ENCODE assay signal across 23 cellular contexts in the genomic region with DNA sequence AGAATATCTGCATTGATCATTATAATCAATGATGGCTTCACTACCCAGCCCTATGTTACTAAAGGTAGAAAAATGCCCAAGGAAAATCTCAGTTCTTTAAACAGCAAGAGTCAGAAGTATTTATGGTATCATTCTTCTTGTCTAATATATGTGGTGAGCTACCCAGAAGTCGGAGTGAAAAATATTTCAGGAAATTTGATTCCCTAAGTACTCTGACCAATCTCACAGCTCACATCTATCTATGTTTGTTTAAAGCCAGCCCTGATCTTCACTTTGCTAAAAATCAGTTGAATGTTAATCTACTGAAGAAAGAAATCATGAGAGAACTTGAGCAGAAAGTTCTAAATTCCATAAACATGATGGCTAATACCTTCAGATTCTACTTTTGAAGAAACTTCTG.
"Had no signal": no experiment of that assay in that cellular context is flagged by ENCODE, and none has a peak within 500 bp of the region (broad histone marks: within the 10 kb centered on the region; RNA-seq: fewer than 3 reads in every experiment).

No MANE protein-coding gene starts in this region.

- H3K9me2 ChIP-seq: SK-N-SH had no signal

- H3K9me3 ChIP-seq: SK-N-SH had no signal

- DNase-seq: KBM-7, MV-4-11, NCI-H1048, NCI-H1105, NCI-H1417 treated with DMSO at 0.1 percent for 48 hours, NCI-H146, NCI-H1694 treated with DMSO at 0.1 percent for 48 hours, NCI-H1930, NCI-H2081, NCI-H2107, NCI-H2171, NCI-H226, NCI-H446, NCI-H510A, NCI-H524 treated with DMSO at 0.1 percent for 48 hours, NCI-H69, NCI-H774, PC-3, SHP77, SK-N-SH, SW 1271 had no signal

- H3K4me2 ChIP-seq: SK-N-SH had no signal

- H3K9ac ChIP-seq: SK-N-SH had no signal

- H3K27ac ChIP-seq: HL-60, RWPE1 had no signal
